8 cellular contexts compared by ENCODE assay signal in genomic region chr19:1811942-1812425, GRCh38. TPM values are rescaled to one million over a fixed set of nuclear protein-coding genes. Genes with fewer than 3 reads are reported as not detected.
DNase-seq lines count a peak whose midpoint lies in the region; ATAC-seq and TF ChIP-seq lines count a peak whose summit lies in the region.

Gene ATP8B3 (minus strand): TSS chr19:1812276. CDS start chr19:1811736, 540 bp downstream.

- WGBS in ovary, 3 donors, result 2 to 6% (median 4%) methylated on average over 16 to 48 of the region's 48 CpGs

- TF ChIP-seq POLR2A in ovary (IDR thresholded peaks at IDR 0.05), result no peak

- peak within 1 kb of the TSS; percentile 64 for H3K27ac Mint-ChIP-seq in endothelial cell (ENCODE audit: unreplicated experiment)

- TF ChIP-seq CTCF in GM13976 (IDR thresholded peaks at IDR 0.05; ENCODE audit: borderline replicate concordance, control extremely low read depth, extremely low read depth, insufficient read depth, missing control alignments), result no peak
- TF ChIP-seq CTCF in endothelial cell (IDR thresholded peaks at IDR 0.05; ENCODE audit: unreplicated experiment), result no peak
- no peak for TF ChIP-seq CTCF in ovary (IDR thresholded peaks at IDR 0.05)

- peak; percentile 8 for ATAC-seq in HG02588 (IDR thresholded peaks at IDR 0.05; ENCODE audit: unreplicated experiment)
- peak; percentile 7 for ATAC-seq in SK-N-SH treated with all-trans-retinoic acid at 6 μM for 48 hours

- peak within 1 kb of the TSS; percentile 77 to 80 for H3K27ac ChIP-seq in ovary

- no peaks in the 10 kb centered on the region for H3K36me3 ChIP-seq in ovary

- no peak for TF ChIP-seq EP300 in ovary (IDR thresholded peaks at IDR 0.05)

- peaks cover 10% of the 10 kb centered on the region for H3K27me3 Mint-ChIP-seq in endothelial cell (ENCODE audit: unreplicated experiment)

- H3K4me3 ChIP-seq in ovary, result peak within 1 kb of the TSS; percentile 46

- H3K4me1 Mint-ChIP-seq in endothelial cell (ENCODE audit: unreplicated experiment), result peaks cover 6% of the 10 kb centered on the region

- in situ Hi-C loops in GM13976 (cut with MboI; ENCODE audit: low sequenced_read_pairs, unreplicated experiment), result no loop called here

- no peaks in the 10 kb centered on the region for H3K9me3 Mint-ChIP-seq in endothelial cell (ENCODE audit: unreplicated experiment)

- H3K4me1 ChIP-seq in ovary (ENCODE audit: insufficient read depth), result peaks cover 5% of the 10 kb centered on the region

- H3K27me3 ChIP-seq in ovary, result no peaks in the 10 kb centered on the region

- H3K36me3 Mint-ChIP-seq in endothelial cell (ENCODE audit: low read depth, unreplicated experiment), result no peaks in the 10 kb centered on the region

- intact Hi-C loops in ovary (cut with DNase I), result loop anchor here in 1 of 4 donors (10.0 kb wide), 1 partner anchor 267 kb away; no protein-coding TSS in a partner anchor

- peak within 1 kb of the TSS; percentile 89 for H3K4me3 Mint-ChIP-seq in endothelial cell (ENCODE audit: unreplicated experiment)

- peak; percentile 100 for DNase-seq in GM13976 (ENCODE audit: low spot score)
- DNase-seq in endothelial cell (ENCODE audit: low spot score), result no peak
- DNase-seq in ovary, result no peak
- no peak for DNase-seq in NCI-H1417 (lab: John Stamatoyannopoulos, UW)
- DNase-seq in T1000 (lab: John Stamatoyannopoulos, UW), result no peak
- no peak for DNase-seq in superior temporal gyrus (ENCODE audit: extremely low spot score)

- no peaks in the 10 kb centered on the region for H3K9me3 ChIP-seq in ovary

TF ChIP-seq in SK-N-SH treated with all-trans-retinoic acid at 6 μM for 48 hours, 23 proteins besides CTCF, POLR2A, EP300 and RAD21:
- no peak for TF ChIP-seq ZFP30 (CRISPR knock-in tag; IDR thresholded peaks at IDR 0.05)
- TF ChIP-seq ZFP3 (CRISPR knock-in tag; IDR thresholded peaks at IDR 0.05), result no peak
- no peak for TF ChIP-seq ESRRG (CRISPR knock-in tag; IDR thresholded peaks at IDR 0.05)
- TF ChIP-seq TCF4 (CRISPR knock-in tag; IDR thresholded peaks at IDR 0.05; ENCODE audit: borderline replicate concordance), result no peak
- TF ChIP-seq CSRNP3 (CRISPR knock-in tag; IDR thresholded peaks at IDR 0.05), result no peak
- TF ChIP-seq BACH2 (CRISPR knock-in tag; IDR thresholded peaks at IDR 0.05; ENCODE audit: borderline replicate concordance), result no peak
- no peak for TF ChIP-seq GLIS3 (CRISPR knock-in tag; IDR thresholded peaks at IDR 0.05)
- TF ChIP-seq ZNF565 (CRISPR knock-in tag; conservative IDR thresholded peaks at IDR 0.05; ENCODE audit: low read depth), result no peak

RNA-seq across cellular contexts. Expression of gene ATP8B3, which starts in this region (rescaled TPM):
- 0.69 TPM for total RNA-seq in endothelial cell (ENCODE audit: unreplicated experiment)
- 1 to 10 TPM in 5 of 7 donors, under 1 TPM in 2; 0.72 to 3.2 (median 2.1) TPM for total RNA-seq in ovary
- 1 to 10 TPM in 1 of 2 donors, under 1 TPM in 1; 0.91 to 1.5 TPM for polyA plus RNA-seq in ovary
